ENCODE assay signal across 35 cellular contexts in the genomic region with DNA sequence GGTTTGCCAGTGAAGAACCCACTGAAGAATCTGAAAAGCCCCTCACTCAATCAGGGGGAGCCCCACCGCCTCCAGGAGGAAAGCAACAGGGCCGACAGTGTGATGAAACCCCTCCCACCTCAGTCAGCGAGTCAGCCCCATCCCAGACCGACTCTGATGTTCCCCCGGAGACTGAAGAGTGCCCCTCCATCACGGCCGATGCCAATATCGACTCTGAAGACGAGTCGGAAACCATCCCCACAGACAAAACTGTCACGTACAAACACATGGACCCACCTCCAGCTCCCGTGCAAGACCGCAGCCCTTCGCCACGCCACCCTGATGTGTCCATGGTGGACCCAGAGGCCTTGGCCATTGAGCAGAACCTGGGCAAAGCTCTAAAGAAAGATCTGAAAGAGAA.
"Had no signal": no experiment of that assay in that cellular context is flagged by ENCODE, and none has a peak within 500 bp of the region (broad histone marks: within the 10 kb centered on the region; RNA-seq: fewer than 3 reads in every experiment).

No MANE protein-coding gene starts in this region.

- H2AFZ ChIP-seq: PC-9 had no signal

- H3K4me3 ChIP-seq: body of pancreas, MG63, PC-9 had no signal

- H3K4me1 Mint-ChIP-seq: activated naive CD8-positive, alpha-beta T cell treated with anti-CD3 and anti-CD28 coated beads for 36 hours had no signal

- H3K4me3 Mint-ChIP-seq: activated B cell treated with CpG ODN at 0.5 μM for 24 hours; activated CD4-positive, alpha-beta memory T cell treated with anti-CD3 and anti-CD28 coated beads for 36 hours; activated naive CD8-positive, alpha-beta T cell treated with anti-CD3 and anti-CD28 coated beads for 36 hours; activated T-cell treated with anti-CD3 and anti-CD28 coated beads, Interleukin-2, amount 50 U/mL, for 4 hours; activated T-helper 1 cell treated with anti-CD3 and anti-CD28 coated beads, Interleukin-12 subunit alpha, Interleukin-12 subunit beta, Interleukin-2, Interleukin-4 antibody, amounts not matched to agents 30 ng/mL and 10 ng/mL and 1 ng/mL, durations not matched to agents 14 hours and 24 hours and 36 hours; T-cell; T-helper 17 cell had no signal

- H3K4me1 ChIP-seq: body of pancreas had no signal

- H3K9me3 Mint-ChIP-seq: activated CD4-positive, alpha-beta memory T cell treated with anti-CD3 and anti-CD28 coated beads for 36 hours; activated naive CD8-positive, alpha-beta T cell treated with anti-CD3 and anti-CD28 coated beads for 36 hours; activated T-cell treated with anti-CD3 and anti-CD28 coated beads, Interleukin-2, amount 50 U/mL, for 4 hours; T-cell had no signal

- H3K27me3 ChIP-seq: body of pancreas, MG63 had no signal

- H3K27ac Mint-ChIP-seq: activated B cell treated with CpG ODN at 0.5 μM for 24 hours; activated CD4-positive, alpha-beta memory T cell treated with anti-CD3 and anti-CD28 coated beads for 36 hours; activated naive CD8-positive, alpha-beta T cell treated with anti-CD3 and anti-CD28 coated beads for 36 hours; activated T-helper 1 cell treated with anti-CD3 and anti-CD28 coated beads, Interleukin-12 subunit alpha, Interleukin-12 subunit beta, Interleukin-2, Interleukin-4 antibody, amounts not matched to agents 30 ng/mL and 10 ng/mL and 1 ng/mL, durations not matched to agents 14 hours and 24 hours and 36 hours; T-cell; T-helper 17 cell had no signal

- H3K27ac ChIP-seq: body of pancreas, PC-9, RWPE1, VCaP had no signal

- DNase-seq: activated B cell treated with CpG ODN at 0.5 μM for 24 hours; activated CD4-positive, alpha-beta memory T cell treated with anti-CD3 and anti-CD28 coated beads for 36 hours; activated CD4-positive, alpha-beta T cell treated with anti-CD3 and anti-CD28 coated beads for 4 hours; activated CD4-positive, alpha-beta T cell treated with anti-CD3 and anti-CD28 coated beads, Interleukin-2, amount 50 U/mL, for 1 hour; activated CD4-positive, CD25-positive, alpha-beta regulatory T cell treated with anti-CD3 and anti-CD28 coated beads, Interleukin-2, amount 50 U/mL, for 72 hours; activated CD8-positive, alpha-beta memory T cell treated with anti-CD3 and anti-CD28 coated beads, Interleukin-2, amount 50 U/mL, for 4 hours; activated gamma-delta T cell treated with Interleukin-2 at 50 U/mL for 16 hours; activated naive CD4-positive, alpha-beta T cell treated with anti-CD3 and anti-CD28 coated beads, Interleukin-2, amount 50 U/mL, for 16 hours; activated naive CD8-positive, alpha-beta T cell treated with anti-CD3 and anti-CD28 coated beads for 36 hours; activated T-cell treated with anti-CD3 and anti-CD28 coated beads for 4 hours; activated T-cell treated with anti-CD3 and anti-CD28 coated beads, Interleukin-2, amount 50 U/mL, for 4 hours; amniotic stem cell; aorta; body of pancreas; caudate nucleus; cerebellar nuclear complex; Kasumi-1; KG1; MG63; NCI-H1048; NCI-H1105 treated with DMSO at 0.1 percent for 48 hours; NCI-H1436; NCI-H1694; NCI-H1930; NCI-H2081 treated with DMSO at 0.1 percent for 48 hours; NCI-H226; NCI-H524 treated with DMSO at 0.1 percent for 48 hours; NK-92 treated with Interleukin-12 subunit alpha and Interleukin-12 subunit beta, amount 100 ng/mL, for 24 hours; PC-9; SIG-M5; T-cell; T-helper 17 cell had no signal

- H3K4me2 ChIP-seq: PC-9 had no signal

- H3K9me3 ChIP-seq: body of pancreas, MG63 had no signal
